In the genomic region with DNA sequence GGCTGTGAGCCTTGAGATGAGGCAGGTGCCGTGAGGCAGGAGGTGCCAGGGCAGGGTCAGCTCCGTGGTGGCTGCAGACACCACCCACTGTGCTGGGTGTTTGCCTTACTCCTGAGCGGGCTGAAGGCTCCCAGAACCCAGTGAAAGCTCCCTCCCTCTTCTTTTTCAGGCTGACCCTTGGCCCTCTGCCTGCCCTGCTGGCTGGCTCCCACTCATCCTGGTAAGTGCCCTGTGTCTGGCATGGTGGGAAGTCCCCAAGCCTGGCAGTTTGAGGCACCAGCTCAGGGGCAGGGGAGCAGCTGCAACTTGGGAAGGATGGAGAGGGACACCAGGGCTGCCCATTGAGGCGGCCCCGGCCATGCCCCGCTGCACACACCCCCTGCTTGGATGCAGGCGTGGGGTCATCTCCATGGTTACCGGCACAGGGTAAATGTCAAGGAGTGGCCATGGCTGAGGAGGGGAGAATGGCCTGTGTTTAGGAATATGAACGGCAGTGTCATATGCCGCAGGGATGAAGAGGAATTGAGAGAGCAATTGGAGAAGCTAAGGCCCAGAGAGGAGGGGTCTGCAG, we compare ENCODE assay signal across 1 cellular context.
TF ChIP-seq lines count a peak whose summit lies in the region.

No MANE protein-coding gene starts in this region.

TF ChIP-seq in IMR-90, 13 proteins besides CTCF, POLR2A, EP300 and RAD21:
- no peak for TF ChIP-seq BHLHE40 (IDR thresholded peaks at IDR 0.05; ENCODE audit: low read depth, low read length)
- no peak for TF ChIP-seq CEBPB (IDR thresholded peaks at IDR 0.05; ENCODE audit: low read depth, low read length)
- no peak for TF ChIP-seq SMC3 (IDR thresholded peaks at IDR 0.05; ENCODE audit: low read depth, low read length)
- no peak for TF ChIP-seq RCOR1 (IDR thresholded peaks at IDR 0.05; ENCODE audit: insufficient replicate concordance, low read length)
- TF ChIP-seq MXI1 (IDR thresholded peaks at IDR 0.05; ENCODE audit: borderline replicate concordance, low read depth, low read length), result no peak
- TF ChIP-seq, protein P1, sequence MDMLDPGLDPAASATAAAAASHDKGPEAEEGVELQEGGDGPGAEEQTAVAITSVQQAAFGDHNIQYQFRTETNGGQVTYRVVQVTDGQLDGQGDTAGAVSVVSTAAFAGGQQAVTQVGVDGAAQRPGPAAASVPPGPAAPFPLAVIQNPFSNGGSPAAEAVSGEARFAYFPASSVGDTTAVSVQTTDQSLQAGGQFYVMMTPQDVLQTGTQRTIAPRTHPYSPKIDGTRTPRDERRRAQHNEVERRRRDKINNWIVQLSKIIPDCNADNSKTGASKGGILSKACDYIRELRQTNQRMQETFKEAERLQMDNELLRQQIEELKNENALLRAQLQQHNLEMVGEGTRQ (IDR thresholded peaks at IDR 0.05; ENCODE audit: low read depth, low read length), result no peak
- no peak for TF ChIP-seq CHD1 (IDR thresholded peaks at IDR 0.05; ENCODE audit: low read depth, low read length)
- no peak for TF ChIP-seq NFE2L2 (IDR thresholded peaks at IDR 0.05; ENCODE audit: low read depth, low read length)
- TF ChIP-seq RFX5 (IDR thresholded peaks at IDR 0.05; ENCODE audit: low read depth, low read length), result no peak
- no peak for TF ChIP-seq MAFK (IDR thresholded peaks at IDR 0.05; ENCODE audit: low read depth, low read length)
- TF ChIP-seq FOS (IDR thresholded peaks at IDR 0.05; ENCODE audit: low read depth, low read length), result no peak
